In the genomic region with DNA sequence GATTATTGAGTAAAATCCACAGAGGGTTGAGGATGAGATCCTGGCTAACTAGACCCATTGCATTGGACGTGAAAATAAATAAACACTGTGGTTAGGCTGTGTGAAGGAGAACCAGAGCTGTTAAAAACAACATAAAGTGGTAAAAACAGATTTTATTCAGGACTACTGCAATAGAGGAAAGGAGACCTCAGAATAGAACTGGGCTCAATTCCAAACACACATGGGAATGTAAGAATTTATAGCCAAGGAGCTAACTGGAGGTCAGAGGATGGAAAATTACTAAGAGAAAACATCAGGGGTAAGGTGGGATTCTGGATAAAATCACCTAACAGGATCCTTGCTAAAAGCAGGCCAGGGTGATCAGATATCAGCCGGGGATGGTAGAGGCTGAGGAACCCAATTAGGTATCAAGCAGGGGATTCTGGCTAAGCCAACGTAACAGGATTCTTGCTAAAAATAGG, we compare ENCODE assay signal across 14 cellular contexts.
A peak's percentile ranks its signal among the peaks of the same experiment; 100 is the strongest.
DNase-seq lines count a peak whose midpoint lies in the region; ATAC-seq and TF ChIP-seq lines count a peak whose summit lies in the region.
"Had no signal": no experiment of that assay in that cellular context is flagged by ENCODE, and none has a peak within 500 bp of the region (broad histone marks: within the 10 kb centered on the region; RNA-seq: fewer than 3 reads in every experiment).

No MANE protein-coding gene starts in this region.

- H3K4me3 ChIP-seq in dorsolateral prefrontal cortex (no peak overlapping the region), transverse colon (no peak overlapping the region)
- H3K4me3 ChIP-seq: prostate gland had no signal

- CTCF ChIA-PET in GM10248 (lab: Yijun Ruan, JAX): interaction anchor here (1.2 to 1.6 kb wide), 2 partner anchors 9 to 24 kb away, joined by 3 to 5 read pairs; no protein-coding TSS in a partner anchor

- in situ Hi-C loops in transverse colon (cut with MboI; ENCODE audit: low pct_ligation_motif_present in 1 of 4, low pct_unique_long_range_greater_than_20kb in 1 of 4, low sequenced_read_pairs in 3 of 4): no loop called here

- TF ChIP-seq CTCF in dorsolateral prefrontal cortex (IDR thresholded peaks at IDR 0.05 in 54 of 56, conservative IDR thresholded peaks at IDR 0.05 in 2 of 56; ENCODE audit: low read depth in 1 of 56, partially characterized antibody in 56 of 56) (no peak), transverse colon (IDR thresholded peaks at IDR 0.05) (no peak), GM10248 (IDR thresholded peaks at IDR 0.05; ENCODE audit: control extremely low read depth, extremely low read depth, low read depth, missing control alignments) (no peak)

- no peak for TF ChIP-seq EP300 in transverse colon (IDR thresholded peaks at IDR 0.05; ENCODE audit: low read depth)

- ATAC-seq in HG02840 (IDR thresholded peaks at IDR 0.05; ENCODE audit: low FRiP score, unreplicated experiment): no peak

- intact Hi-C loops in dorsolateral prefrontal cortex (cut with DNase I) (no loop called here), transverse colon (cut with DNase I; ENCODE audit: low total_unique reads) (no loop called here)

- H3K9me3 ChIP-seq in transverse colon: no peaks in the 10 kb centered on the region
- H3K9me3 ChIP-seq: prostate gland had no signal

- WGBS in transverse colon (ENCODE audit: low coverage in 1 of 2), 2 donors: 50 to 53% methylated on average over 3 of the region's 3 CpGs

- POLR2A ChIA-PET in GM10248 (lab: Yijun Ruan, JAX): no interaction called here

- H3K27ac ChIP-seq in dorsolateral prefrontal cortex: peak overlapping the region in 42 of 59 donors; percentile 6 to 68 (median 40)
- peak overlapping the region; percentile 42 to 67 (median 52) for H3K27ac ChIP-seq in transverse colon
- H3K27ac ChIP-seq: prostate gland had no signal

- H3K4me1 ChIP-seq in transverse colon: peaks cover 0 to 19% (median 5%) of the 10 kb centered on the region in 4 donors
- H3K4me1 ChIP-seq: prostate gland had no signal

- no peak for TF ChIP-seq POLR2A in transverse colon (IDR thresholded peaks at IDR 0.05)

- H3K27me3 ChIP-seq in dorsolateral prefrontal cortex: no peaks in the 10 kb centered on the region
- no peaks in the 10 kb centered on the region for H3K27me3 ChIP-seq in transverse colon

- H3K36me3 ChIP-seq in transverse colon: no peaks in the 10 kb centered on the region
- H3K36me3 ChIP-seq: prostate gland had no signal

- peak; percentile 72 for DNase-seq in NCI-H82 treated with DMSO at 0.1 percent for 48 hours (lab: John Stamatoyannopoulos, UW; ENCODE audit: unreplicated experiment)
- DNase-seq in dorsolateral prefrontal cortex: no peak
- DNase-seq in left kidney (ENCODE audit: low read depth, low spot score): peak; percentile 37
- no peak for DNase-seq in transverse colon
- no peak for DNase-seq in NCI-H2227 treated with DMSO at 0.1 percent for 48 hours (lab: John Stamatoyannopoulos, UW)
- no peak for DNase-seq in GM10248 (ENCODE audit: extremely low spot score)
- DNase-seq: activated CD8-positive, alpha-beta memory T cell treated with anti-CD3 and anti-CD28 coated beads, Interleukin-2, amount 50 U/mL, for 4 hours; activated naive CD8-positive, alpha-beta T cell treated with anti-CD3 and anti-CD28 coated beads, Interleukin-2, amount 10 ng/mL, durations not matched to agents 7 days and 5 days; effector CD8-positive, alpha-beta T cell; hippocampal formation; NCI-H187; NK-92 treated with Interleukin-12 subunit alpha and Interleukin-12 subunit beta, amount 100 ng/mL, for 24 hours had no signal

Comparison
In these comparisons a context has a peak if more than half of its experiments do, and no peak if none do; other contexts are left out.
1. DNase-seq: peak in NCI-H82 treated with DMSO at 0.1 percent for 48 hours (single experiment) and left kidney (single experiment); none in dorsolateral prefrontal cortex (0 of 10), transverse colon (single experiment), NCI-H2227 treated with DMSO at 0.1 percent for 48 hours (single experiment) and GM10248 (single experiment).